ENCODE assay signal across 8 cellular contexts in genomic region chr2:119126650-119127049, GRCh38. TPM values are rescaled to one million over a fixed set of nuclear protein-coding genes. Genes with fewer than 3 reads are reported as not detected.
A peak's percentile ranks its signal among the peaks of the same experiment; 100 is the strongest.
DNase-seq lines count a peak whose midpoint lies in the region; ATAC-seq and TF ChIP-seq lines count a peak whose summit lies in the region.

No MANE protein-coding gene starts in this region.

- no peak for TF ChIP-seq EP300 in ovary (IDR thresholded peaks at IDR 0.05)

- H2BK15ac ChIP-seq in IMR-90 (ENCODE audit: low read depth, low read length), result no peak overlapping the region

- H3K36me3 ChIP-seq in IMR-90 (ENCODE audit: control insufficient read depth, insufficient read depth, low read length) (no peaks in the 10 kb centered on the region), ovary (no peaks in the 10 kb centered on the region)

- dilution Hi-C loops in IMR-90 (cut with HindIII; ENCODE audit: low sequenced_read_pairs, unreplicated experiment), result no loop called here

- H3K9me3 ChIP-seq in IMR-90 (ENCODE audit: control insufficient read depth, insufficient read depth, low read length), result no peaks in the 10 kb centered on the region
- no peaks in the 10 kb centered on the region for H3K9me3 ChIP-seq in ovary

- DNase-seq in EL (peak; percentile 6), IMR-90 (no peak), iris pigment epithelial cell (ENCODE audit: low read depth) (peak; percentile 14), NCI-H748 treated with DMSO at 0.1 percent for 48 hours (lab: John Stamatoyannopoulos, UW) (no peak), ovary (no peak), NCI-H1930 (lab: John Stamatoyannopoulos, UW) (no peak)
- peak; percentile 60 for DNase-seq in activated CD8-positive, alpha-beta memory T cell treated with anti-CD3 and anti-CD28 coated beads for 24 hours

- H3K9ac ChIP-seq in IMR-90 (ENCODE audit: low read depth, low read length), result no peak overlapping the region

- no peak overlapping the region for H4K5ac ChIP-seq in IMR-90 (ENCODE audit: low read depth, low read length)

- H3K4me3 ChIP-seq in IMR-90 (ENCODE audit: insufficient read depth, low read depth, low read length) (no peak overlapping the region), ovary (no peak overlapping the region)

- CTCF ChIA-PET in IMR-90 (lab: Yijun Ruan, JAX), result no interaction called here

- WGBS in IMR-90 (ENCODE audit: extremely low coverage in 2 of 2, insufficient read length in 1 of 2), 2 experiments, result no CpG with 5 or more reads among the region's 13 CpGs
- 12 to 15% (median 13%) methylated on average over 13 of the region's 13 CpGs for WGBS in ovary, 3 donors

- no peak overlapping the region for H2AK9ac ChIP-seq in IMR-90 (replicated peaks; ENCODE audit: low read depth, low read length, poor library complexity)

- no peak overlapping the region for H3K18ac ChIP-seq in IMR-90 (ENCODE audit: low read depth, low read length)

- no TSS peak for BruUV-seq in IMR-90 (replicated peaks; lab: Mats Ljungman, UMichigan)

- POLR2A ChIA-PET in IMR-90 (lab: Charles Lee; ENCODE audit: unreplicated experiment), result no interaction called here

- no peak overlapping the region for H3K23ac ChIP-seq in IMR-90 (ENCODE audit: low read depth, low read length)

- no peak overlapping the region for H2BK20ac ChIP-seq in IMR-90 (ENCODE audit: low read depth, low read length)

- H3K79me1 ChIP-seq in IMR-90 (ENCODE audit: low read depth in 1 of 2, low read length in 2 of 2), result no peaks in the 10 kb centered on the region

- H2BK5ac ChIP-seq in IMR-90 (ENCODE audit: low read depth, low read length, poor library complexity, severe bottlenecking), result no peak overlapping the region

- intact Hi-C loops in IMR-90 (cut with micrococcal nuclease) (no loop called here), ovary (cut with DNase I) (no loop called here)

- no peak overlapping the region for H3K4me2 ChIP-seq in IMR-90 (ENCODE audit: low read depth, low read length)

- H4K91ac ChIP-seq in IMR-90 (ENCODE audit: insufficient read depth, low read depth, low read length), result no peak overlapping the region

- H3K14ac ChIP-seq in IMR-90 (replicated peaks; ENCODE audit: low read depth, low read length), result no peak overlapping the region

- no peaks in the 10 kb centered on the region for H3K9me1 ChIP-seq in IMR-90 (ENCODE audit: insufficient read depth, low read length)

- H4K8ac ChIP-seq in IMR-90 (ENCODE audit: low read depth in 2 of 2, low read length in 2 of 2), result no peak overlapping the region

- H3K27me3 ChIP-seq in IMR-90 (ENCODE audit: control insufficient read depth, insufficient read depth, low read length), result peaks cover 16% of the 10 kb centered on the region
- H3K27me3 ChIP-seq in ovary, result no peaks in the 10 kb centered on the region

- peak overlapping the region; percentile 70 for H2AFZ ChIP-seq in IMR-90 (replicated peaks; ENCODE audit: low read length, poor library complexity)

- in situ Hi-C loops in IMR-90 (cut with MboI; ENCODE audit: low sequenced_read_pairs), result no loop called here

- no peak overlapping the region for H3K56ac ChIP-seq in IMR-90 (ENCODE audit: extremely low read depth, insufficient read depth, low read length)

- no peak overlapping the region for H2AK5ac ChIP-seq in IMR-90 (ENCODE audit: low read depth, low read length)

- H3K27ac ChIP-seq in IMR-90 (ENCODE audit: insufficient read depth, low read length), result no peak overlapping the region
- no peak overlapping the region for H3K27ac ChIP-seq in ovary

- TF ChIP-seq RAD21 in IMR-90 (IDR thresholded peaks at IDR 0.05; ENCODE audit: low read length), result no peak

- ATAC-seq in IMR-90 (ENCODE audit: low read depth), result peak; percentile 17; the same call in 1 of the 2 replicates
- ATAC-seq in GM19452 (IDR thresholded peaks at IDR 0.05; ENCODE audit: unreplicated experiment), result no peak

- no peaks in the 10 kb centered on the region for H4K20me1 ChIP-seq in IMR-90 (ENCODE audit: insufficient read depth, low read length)

- H2BK120ac ChIP-seq in IMR-90 (ENCODE audit: low read depth, low read length), result no peak overlapping the region

- TF ChIP-seq CTCF in IMR-90 (conservative IDR thresholded peaks at IDR 0.05; ENCODE audit: low read depth, low read length), result peak; percentile 24; the same call in 1 of the 2 replicates
- TF ChIP-seq CTCF in ovary (IDR thresholded peaks at IDR 0.05), result no peak

- H3K4me1 ChIP-seq in IMR-90 (ENCODE audit: control insufficient read depth, insufficient read depth, low read length) (no peaks in the 10 kb centered on the region), ovary (ENCODE audit: insufficient read depth) (no peaks in the 10 kb centered on the region)

- H3K4ac ChIP-seq in IMR-90 (ENCODE audit: low read depth, low read length), result no peak overlapping the region

- no peak for TF ChIP-seq POLR2A in IMR-90 (IDR thresholded peaks at IDR 0.05; ENCODE audit: low read depth, low read length)
- TF ChIP-seq POLR2A in ovary (IDR thresholded peaks at IDR 0.05), result no peak

TF ChIP-seq in IMR-90, 13 proteins besides CTCF, POLR2A, EP300 and RAD21:
- TF ChIP-seq SMC3 (IDR thresholded peaks at IDR 0.05; ENCODE audit: low read depth, low read length) (0 out of 2 replicates have a peak, but pooled peaks have one; percentile 4), BHLHE40 (IDR thresholded peaks at IDR 0.05; ENCODE audit: low read depth, low read length) (no peak), RFX5 (IDR thresholded peaks at IDR 0.05; ENCODE audit: low read depth, low read length) (no peak), MAFK (IDR thresholded peaks at IDR 0.05; ENCODE audit: low read depth, low read length) (no peak), CHD1 (IDR thresholded peaks at IDR 0.05; ENCODE audit: low read depth, low read length) (no peak)
TF ChIP-seq in IMR-90: peak in this region for 1.

RNA-seq across cellular contexts. Expression of gene C1QL2, which starts 31.9 kb away (rescaled TPM):
- not detected in 2 replicates for total RNA-seq in IMR-90 (2012; rRNA removed)
- not detected in 2 replicates for polyA plus RNA-seq in IMR-90 (2012; rRNA removed)
- polyA plus RNA-seq in IMR-90 (2012; cell fraction: cytosol; rRNA removed), result not detected in 2 replicates
- not detected in 2 replicates for polyA plus RNA-seq in IMR-90 (2012; cell fraction: nucleus; rRNA removed; ENCODE audit: low replicate concordance)
- total RNA-seq in ovary, result under 1 TPM in 4 of 7 donors, not detected in 3; 0.10 to 0.23 (median 0.17) TPM
- polyA plus RNA-seq in ovary, result not detected

Comparison
In these comparisons a context has a peak if more than half of its experiments do, and no peak if none do; other contexts are left out.
1. DNase-seq: peak in EL (single experiment), activated CD8-positive, alpha-beta memory T cell treated with anti-CD3 and anti-CD28 coated beads for 24 hours (single experiment) and iris pigment epithelial cell (single experiment); none in IMR-90 (single experiment), NCI-H748 treated with DMSO at 0.1 percent for 48 hours (single experiment), ovary (0 of 5) and NCI-H1930 (0 of 2).